In the genomic region with DNA sequence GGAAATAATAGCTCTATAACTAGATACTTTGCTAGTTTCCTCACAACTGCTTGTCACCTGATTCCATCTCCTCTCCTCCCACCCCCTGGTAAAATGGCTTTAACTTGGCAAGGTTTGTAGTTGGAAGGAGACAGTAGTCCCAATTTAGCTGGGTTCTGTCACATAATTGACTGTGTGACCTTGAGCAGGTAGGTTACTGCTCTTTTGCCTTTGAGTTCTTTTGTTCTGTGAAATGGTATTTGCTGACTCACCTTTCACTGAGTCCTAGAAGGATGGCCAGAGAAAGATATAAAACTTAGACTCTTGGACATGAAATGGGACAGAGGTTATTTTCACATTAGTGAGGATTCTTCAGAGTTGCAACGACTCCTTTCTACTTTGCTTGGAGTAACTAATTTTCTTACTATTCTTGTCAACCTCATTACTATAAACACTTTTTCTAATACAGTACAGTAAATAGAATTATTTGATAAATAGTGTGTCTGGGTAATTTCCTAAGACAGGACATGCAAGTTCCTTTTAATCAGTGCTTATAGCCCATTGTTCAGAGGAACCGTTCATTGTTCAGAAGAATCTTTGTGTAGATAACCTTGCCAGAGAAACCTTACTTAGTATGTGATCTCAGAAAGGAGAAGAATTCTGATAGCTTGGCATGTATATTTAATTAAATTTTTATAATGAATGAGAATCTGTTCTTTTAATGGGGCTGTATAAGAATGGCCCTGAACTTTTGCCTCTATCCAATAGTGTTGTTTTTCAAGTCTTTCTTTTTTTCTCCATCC, we compare ENCODE assay signal across 1 cellular context.
A peak's percentile ranks its signal among the peaks of the same experiment; 100 is the strongest.
TF ChIP-seq lines count a peak whose summit lies in the region.

No MANE protein-coding gene starts in this region.

TF ChIP-seq in HepG2, 621 proteins besides CTCF, POLR2A, EP300 and RAD21 (continued from another document and continues in another):
- TF ChIP-seq, protein P1, sequence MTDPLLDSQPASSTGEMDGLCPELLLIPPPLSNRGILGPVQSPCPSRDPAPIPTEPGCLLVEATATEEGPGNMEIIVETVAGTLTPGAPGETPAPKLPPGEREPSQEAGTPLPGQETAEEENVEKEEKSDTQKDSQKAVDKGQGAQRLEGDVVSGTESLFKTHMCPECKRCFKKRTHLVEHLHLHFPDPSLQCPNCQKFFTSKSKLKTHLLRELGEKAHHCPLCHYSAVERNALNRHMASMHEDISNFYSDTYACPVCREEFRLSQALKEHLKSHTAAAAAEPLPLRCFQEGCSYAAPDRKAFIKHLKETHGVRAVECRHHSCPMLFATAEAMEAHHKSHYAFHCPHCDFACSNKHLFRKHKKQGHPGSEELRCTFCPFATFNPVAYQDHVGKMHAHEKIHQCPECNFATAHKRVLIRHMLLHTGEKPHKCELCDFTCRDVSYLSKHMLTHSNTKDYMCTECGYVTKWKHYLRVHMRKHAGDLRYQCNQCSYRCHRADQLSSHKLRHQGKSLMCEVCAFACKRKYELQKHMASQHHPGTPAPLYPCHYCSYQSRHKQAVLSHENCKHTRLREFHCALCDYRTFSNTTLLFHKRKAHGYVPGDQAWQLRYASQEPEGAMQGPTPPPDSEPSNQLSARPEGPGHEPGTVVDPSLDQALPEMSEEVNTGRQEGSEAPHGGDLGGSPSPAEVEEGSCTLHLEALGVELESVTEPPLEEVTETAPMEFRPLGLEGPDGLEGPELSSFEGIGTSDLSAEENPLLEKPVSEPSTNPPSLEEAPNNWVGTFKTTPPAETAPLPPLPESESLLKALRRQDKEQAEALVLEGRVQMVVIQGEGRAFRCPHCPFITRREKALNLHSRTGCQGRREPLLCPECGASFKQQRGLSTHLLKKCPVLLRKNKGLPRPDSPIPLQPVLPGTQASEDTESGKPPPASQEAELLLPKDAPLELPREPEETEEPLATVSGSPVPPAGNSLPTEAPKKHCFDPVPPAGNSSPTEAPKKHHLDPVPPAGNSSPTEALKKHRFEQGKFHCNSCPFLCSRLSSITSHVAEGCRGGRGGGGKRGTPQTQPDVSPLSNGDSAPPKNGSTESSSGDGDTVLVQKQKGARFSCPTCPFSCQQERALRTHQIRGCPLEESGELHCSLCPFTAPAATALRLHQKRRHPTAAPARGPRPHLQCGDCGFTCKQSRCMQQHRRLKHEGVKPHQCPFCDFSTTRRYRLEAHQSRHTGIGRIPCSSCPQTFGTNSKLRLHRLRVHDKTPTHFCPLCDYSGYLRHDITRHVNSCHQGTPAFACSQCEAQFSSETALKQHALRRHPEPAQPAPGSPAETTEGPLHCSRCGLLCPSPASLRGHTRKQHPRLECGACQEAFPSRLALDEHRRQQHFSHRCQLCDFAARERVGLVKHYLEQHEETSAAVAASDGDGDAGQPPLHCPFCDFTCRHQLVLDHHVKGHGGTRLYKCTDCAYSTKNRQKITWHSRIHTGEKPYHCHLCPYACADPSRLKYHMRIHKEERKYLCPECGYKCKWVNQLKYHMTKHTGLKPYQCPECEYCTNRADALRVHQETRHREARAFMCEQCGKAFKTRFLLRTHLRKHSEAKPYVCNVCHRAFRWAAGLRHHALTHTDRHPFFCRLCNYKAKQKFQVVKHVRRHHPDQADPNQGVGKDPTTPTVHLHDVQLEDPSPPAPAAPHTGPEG (CRISPR knock-in tag; IDR thresholded peaks at IDR 0.05) = no peak
- TF ChIP-seq, protein P2, sequence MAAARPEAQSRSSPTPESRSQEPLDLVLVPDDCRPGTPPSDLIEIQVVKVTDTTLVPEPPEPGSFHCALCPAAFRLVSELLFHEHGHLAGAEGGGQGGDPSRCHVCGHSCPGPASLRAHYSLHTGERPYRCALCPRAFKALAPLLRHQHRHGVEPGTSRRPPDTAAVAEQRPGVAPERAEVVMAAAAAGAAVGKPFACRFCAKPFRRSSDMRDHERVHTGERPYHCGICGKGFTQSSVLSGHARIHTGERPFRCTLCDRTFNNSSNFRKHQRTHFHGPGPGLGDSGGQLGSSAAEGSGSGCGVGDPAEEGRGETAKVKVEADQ (CRISPR knock-in tag; IDR thresholded peaks at IDR 0.05; ENCODE audit: borderline replicate concordance) = peak; percentile 68; the same call in 1 of the 2 replicates
- no peak for TF ChIP-seq ZMAT3 (CRISPR knock-in tag; conservative IDR thresholded peaks at IDR 0.05)
- TF ChIP-seq KAT2B (IDR thresholded peaks at IDR 0.05; ENCODE audit: borderline replicate concordance, low read depth, low read length) = no peak
- no peak for TF ChIP-seq ZNF263 (CRISPR knock-in tag; IDR thresholded peaks at IDR 0.05)
- TF ChIP-seq PCBP2 (optimal IDR thresholded peaks at IDR 0.05; ENCODE audit: low read depth, low read length, poor library complexity, severe bottlenecking) = no peak
- TF ChIP-seq ZNF773 (CRISPR knock-in tag; IDR thresholded peaks at IDR 0.05; ENCODE audit: borderline replicate concordance) = no peak
- TF ChIP-seq POLR2G (IDR thresholded peaks at IDR 0.05; ENCODE audit: low read depth, low read length) = no peak
- TF ChIP-seq ESRRA (CRISPR knock-in tag; IDR thresholded peaks at IDR 0.05; ENCODE audit: low read depth) = 0 out of 2 replicates have a peak, but pooled peaks have one; percentile 38
- no peak for TF ChIP-seq RAD51 (IDR thresholded peaks at IDR 0.05; ENCODE audit: borderline replicate concordance)
- TF ChIP-seq, protein P3, sequence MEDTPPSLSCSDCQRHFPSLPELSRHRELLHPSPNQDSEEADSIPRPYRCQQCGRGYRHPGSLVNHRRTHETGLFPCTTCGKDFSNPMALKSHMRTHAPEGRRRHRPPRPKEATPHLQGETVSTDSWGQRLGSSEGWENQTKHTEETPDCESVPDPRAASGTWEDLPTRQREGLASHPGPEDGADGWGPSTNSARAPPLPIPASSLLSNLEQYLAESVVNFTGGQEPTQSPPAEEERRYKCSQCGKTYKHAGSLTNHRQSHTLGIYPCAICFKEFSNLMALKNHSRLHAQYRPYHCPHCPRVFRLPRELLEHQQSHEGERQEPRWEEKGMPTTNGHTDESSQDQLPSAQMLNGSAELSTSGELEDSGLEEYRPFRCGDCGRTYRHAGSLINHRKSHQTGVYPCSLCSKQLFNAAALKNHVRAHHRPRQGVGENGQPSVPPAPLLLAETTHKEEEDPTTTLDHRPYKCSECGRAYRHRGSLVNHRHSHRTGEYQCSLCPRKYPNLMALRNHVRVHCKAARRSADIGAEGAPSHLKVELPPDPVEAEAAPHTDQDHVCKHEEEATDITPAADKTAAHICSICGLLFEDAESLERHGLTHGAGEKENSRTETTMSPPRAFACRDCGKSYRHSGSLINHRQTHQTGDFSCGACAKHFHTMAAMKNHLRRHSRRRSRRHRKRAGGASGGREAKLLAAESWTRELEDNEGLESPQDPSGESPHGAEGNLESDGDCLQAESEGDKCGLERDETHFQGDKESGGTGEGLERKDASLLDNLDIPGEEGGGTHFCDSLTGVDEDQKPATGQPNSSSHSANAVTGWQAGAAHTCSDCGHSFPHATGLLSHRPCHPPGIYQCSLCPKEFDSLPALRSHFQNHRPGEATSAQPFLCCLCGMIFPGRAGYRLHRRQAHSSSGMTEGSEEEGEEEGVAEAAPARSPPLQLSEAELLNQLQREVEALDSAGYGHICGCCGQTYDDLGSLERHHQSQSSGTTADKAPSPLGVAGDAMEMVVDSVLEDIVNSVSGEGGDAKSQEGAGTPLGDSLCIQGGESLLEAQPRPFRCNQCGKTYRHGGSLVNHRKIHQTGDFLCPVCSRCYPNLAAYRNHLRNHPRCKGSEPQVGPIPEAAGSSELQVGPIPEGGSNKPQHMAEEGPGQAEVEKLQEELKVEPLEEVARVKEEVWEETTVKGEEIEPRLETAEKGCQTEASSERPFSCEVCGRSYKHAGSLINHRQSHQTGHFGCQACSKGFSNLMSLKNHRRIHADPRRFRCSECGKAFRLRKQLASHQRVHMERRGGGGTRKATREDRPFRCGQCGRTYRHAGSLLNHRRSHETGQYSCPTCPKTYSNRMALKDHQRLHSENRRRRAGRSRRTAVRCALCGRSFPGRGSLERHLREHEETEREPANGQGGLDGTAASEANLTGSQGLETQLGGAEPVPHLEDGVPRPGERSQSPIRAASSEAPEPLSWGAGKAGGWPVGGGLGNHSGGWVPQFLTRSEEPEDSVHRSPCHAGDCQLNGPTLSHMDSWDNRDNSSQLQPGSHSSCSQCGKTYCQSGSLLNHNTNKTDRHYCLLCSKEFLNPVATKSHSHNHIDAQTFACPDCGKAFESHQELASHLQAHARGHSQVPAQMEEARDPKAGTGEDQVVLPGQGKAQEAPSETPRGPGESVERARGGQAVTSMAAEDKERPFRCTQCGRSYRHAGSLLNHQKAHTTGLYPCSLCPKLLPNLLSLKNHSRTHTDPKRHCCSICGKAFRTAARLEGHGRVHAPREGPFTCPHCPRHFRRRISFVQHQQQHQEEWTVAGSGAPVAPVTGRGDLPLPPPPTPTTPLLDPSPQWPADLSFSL (CRISPR knock-in tag; IDR thresholded peaks at IDR 0.05) = no peak
- no peak for TF ChIP-seq TBX2 (CRISPR knock-in tag; IDR thresholded peaks at IDR 0.05; ENCODE audit: borderline replicate concordance)
- TF ChIP-seq FOXM1 (CRISPR knock-in tag; IDR thresholded peaks at IDR 0.05) = no peak
- no peak for TF ChIP-seq ZNF878 (CRISPR knock-in tag; IDR thresholded peaks at IDR 0.05)
- TF ChIP-seq, protein P4, sequence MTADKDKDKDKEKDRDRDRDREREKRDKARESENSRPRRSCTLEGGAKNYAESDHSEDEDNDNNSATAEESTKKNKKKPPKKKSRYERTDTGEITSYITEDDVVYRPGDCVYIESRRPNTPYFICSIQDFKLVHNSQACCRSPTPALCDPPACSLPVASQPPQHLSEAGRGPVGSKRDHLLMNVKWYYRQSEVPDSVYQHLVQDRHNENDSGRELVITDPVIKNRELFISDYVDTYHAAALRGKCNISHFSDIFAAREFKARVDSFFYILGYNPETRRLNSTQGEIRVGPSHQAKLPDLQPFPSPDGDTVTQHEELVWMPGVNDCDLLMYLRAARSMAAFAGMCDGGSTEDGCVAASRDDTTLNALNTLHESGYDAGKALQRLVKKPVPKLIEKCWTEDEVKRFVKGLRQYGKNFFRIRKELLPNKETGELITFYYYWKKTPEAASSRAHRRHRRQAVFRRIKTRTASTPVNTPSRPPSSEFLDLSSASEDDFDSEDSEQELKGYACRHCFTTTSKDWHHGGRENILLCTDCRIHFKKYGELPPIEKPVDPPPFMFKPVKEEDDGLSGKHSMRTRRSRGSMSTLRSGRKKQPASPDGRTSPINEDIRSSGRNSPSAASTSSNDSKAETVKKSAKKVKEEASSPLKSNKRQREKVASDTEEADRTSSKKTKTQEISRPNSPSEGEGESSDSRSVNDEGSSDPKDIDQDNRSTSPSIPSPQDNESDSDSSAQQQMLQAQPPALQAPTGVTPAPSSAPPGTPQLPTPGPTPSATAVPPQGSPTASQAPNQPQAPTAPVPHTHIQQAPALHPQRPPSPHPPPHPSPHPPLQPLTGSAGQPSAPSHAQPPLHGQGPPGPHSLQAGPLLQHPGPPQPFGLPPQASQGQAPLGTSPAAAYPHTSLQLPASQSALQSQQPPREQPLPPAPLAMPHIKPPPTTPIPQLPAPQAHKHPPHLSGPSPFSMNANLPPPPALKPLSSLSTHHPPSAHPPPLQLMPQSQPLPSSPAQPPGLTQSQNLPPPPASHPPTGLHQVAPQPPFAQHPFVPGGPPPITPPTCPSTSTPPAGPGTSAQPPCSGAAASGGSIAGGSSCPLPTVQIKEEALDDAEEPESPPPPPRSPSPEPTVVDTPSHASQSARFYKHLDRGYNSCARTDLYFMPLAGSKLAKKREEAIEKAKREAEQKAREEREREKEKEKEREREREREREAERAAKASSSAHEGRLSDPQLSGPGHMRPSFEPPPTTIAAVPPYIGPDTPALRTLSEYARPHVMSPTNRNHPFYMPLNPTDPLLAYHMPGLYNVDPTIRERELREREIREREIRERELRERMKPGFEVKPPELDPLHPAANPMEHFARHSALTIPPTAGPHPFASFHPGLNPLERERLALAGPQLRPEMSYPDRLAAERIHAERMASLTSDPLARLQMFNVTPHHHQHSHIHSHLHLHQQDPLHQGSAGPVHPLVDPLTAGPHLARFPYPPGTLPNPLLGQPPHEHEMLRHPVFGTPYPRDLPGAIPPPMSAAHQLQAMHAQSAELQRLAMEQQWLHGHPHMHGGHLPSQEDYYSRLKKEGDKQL (CRISPR knock-in tag; IDR thresholded peaks at IDR 0.05; ENCODE audit: low read depth) = no peak
- TF ChIP-seq DNMT1 (CRISPR knock-in tag; IDR thresholded peaks at IDR 0.05) = no peak
- peak; percentile 71 for TF ChIP-seq PPARG (CRISPR knock-in tag; conservative IDR thresholded peaks at IDR 0.05)
- TF ChIP-seq, protein P5, sequence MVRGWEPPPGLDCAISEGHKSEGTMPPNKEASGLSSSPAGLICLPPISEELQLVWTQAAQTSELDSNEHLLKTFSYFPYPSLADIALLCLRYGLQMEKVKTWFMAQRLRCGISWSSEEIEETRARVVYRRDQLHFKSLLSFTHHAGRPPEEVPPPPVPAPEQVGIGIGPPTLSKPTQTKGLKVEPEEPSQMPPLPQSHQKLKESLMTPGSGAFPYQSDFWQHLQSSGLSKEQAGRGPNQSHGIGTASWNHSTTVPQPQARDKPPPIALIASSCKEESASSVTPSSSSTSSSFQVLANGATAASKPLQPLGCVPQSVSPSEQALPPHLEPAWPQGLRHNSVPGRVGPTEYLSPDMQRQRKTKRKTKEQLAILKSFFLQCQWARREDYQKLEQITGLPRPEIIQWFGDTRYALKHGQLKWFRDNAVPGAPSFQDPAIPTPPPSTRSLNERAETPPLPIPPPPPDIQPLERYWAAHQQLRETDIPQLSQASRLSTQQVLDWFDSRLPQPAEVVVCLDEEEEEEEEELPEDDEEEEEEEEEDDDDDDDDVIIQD (CRISPR knock-in tag; IDR thresholded peaks at IDR 0.05; ENCODE audit: low read depth) = peak; percentile 42; the same call in 1 of the 2 replicates
- TF ChIP-seq ZNF572 (CRISPR knock-in tag; IDR thresholded peaks at IDR 0.05) = no peak
- no peak for TF ChIP-seq ZNF282 (IDR thresholded peaks at IDR 0.05; ENCODE audit: partially characterized antibody)
- no peak for TF ChIP-seq SOX6 (IDR thresholded peaks at IDR 0.05)
- peak; percentile 78 for TF ChIP-seq SOX6 (CRISPR knock-in tag; IDR thresholded peaks at IDR 0.05)
- TF ChIP-seq ZNF451 (CRISPR knock-in tag; IDR thresholded peaks at IDR 0.05) = no peak
- no peak for TF ChIP-seq ZNF446 (CRISPR knock-in tag; IDR thresholded peaks at IDR 0.05)
- TF ChIP-seq HHEX (CRISPR knock-in tag; IDR thresholded peaks at IDR 0.05) = no peak
- TF ChIP-seq TCF7 (IDR thresholded peaks at IDR 0.05; ENCODE audit: low read depth) = no peak
- no peak for TF ChIP-seq RXRA (CRISPR knock-in tag; IDR thresholded peaks at IDR 0.05)
- 0 out of 2 replicates have a peak, but pooled peaks have one; percentile 19 for TF ChIP-seq CREM (IDR thresholded peaks at IDR 0.05)
- TF ChIP-seq CREM (CRISPR knock-in tag; IDR thresholded peaks at IDR 0.05) = no peak
- TF ChIP-seq NFE2L2 (IDR thresholded peaks at IDR 0.05; ENCODE audit: low read length) = peak; percentile 90
- 0 out of 2 replicates have a peak, but pooled peaks have one; percentile 36 for TF ChIP-seq SAP130 (CRISPR knock-in tag; IDR thresholded peaks at IDR 0.05; ENCODE audit: low read depth)
- TF ChIP-seq SMARCE1 (IDR thresholded peaks at IDR 0.05; ENCODE audit: borderline replicate concordance) = no peak
- no peak for TF ChIP-seq CEBPB (IDR thresholded peaks at IDR 0.05; ENCODE audit: borderline replicate concordance, low read depth, low read length)
- no peak for TF ChIP-seq STAT5B (CRISPR knock-in tag; IDR thresholded peaks at IDR 0.05)
- peak; percentile 89 to 95 for TF ChIP-seq MAFK (conservative IDR thresholded peaks at IDR 0.05 in 1 of 2, IDR thresholded peaks at IDR 0.05 in 1 of 2; ENCODE audit: low read length in 2 of 2)
- no peak for TF ChIP-seq ZIK1 (CRISPR knock-in tag; IDR thresholded peaks at IDR 0.05; ENCODE audit: borderline replicate concordance, low read depth)
- TF ChIP-seq CBX2 (IDR thresholded peaks at IDR 0.05; ENCODE audit: low read depth, low read length) = no peak
- TF ChIP-seq CBX2 (CRISPR knock-in tag; IDR thresholded peaks at IDR 0.05; ENCODE audit: low read depth) = no peak
- TF ChIP-seq FIP1L1 (IDR thresholded peaks at IDR 0.05; ENCODE audit: borderline replicate concordance, insufficient read depth, low read depth, low read length) = no peak
